Comparison of ENCODE assay signal across 2 cellular contexts in genomic region chr4:94887027-94887426, GRCh38.
A peak's percentile ranks its signal among the peaks of the same experiment; 100 is the strongest.
TF ChIP-seq lines count a peak whose summit lies in the region.

No MANE protein-coding gene starts in this region.

TF ChIP-seq in GM23338, 12 proteins besides CTCF, POLR2A, EP300 and RAD21:
- no peak for TF ChIP-seq ZNF462 (CRISPR knock-in tag; IDR thresholded peaks at IDR 0.05)
- TF ChIP-seq JUNB (IDR thresholded peaks at IDR 0.05; ENCODE audit: unreplicated experiment), result no peak
- TF ChIP-seq ZNF114 (CRISPR knock-in tag; IDR thresholded peaks at IDR 0.05), result no peak
- TF ChIP-seq EZH2 (IDR thresholded peaks at IDR 0.05; ENCODE audit: low read depth, unreplicated experiment), result no peak
- TF ChIP-seq CREB1 (CRISPR knock-in tag; IDR thresholded peaks at IDR 0.05; ENCODE audit: low read depth), result no peak
- TF ChIP-seq ETS1 (IDR thresholded peaks at IDR 0.05), result no peak
- TF ChIP-seq NANOG (IDR thresholded peaks at IDR 0.05; ENCODE audit: borderline replicate concordance), result no peak
- TF ChIP-seq ZNF331 (CRISPR knock-in tag; IDR thresholded peaks at IDR 0.05; ENCODE audit: low read depth), result no peak
- TF ChIP-seq POLR2AphosphoS5 (IDR thresholded peaks at IDR 0.05; ENCODE audit: low read depth), result no peak
- TF ChIP-seq EZH2phosphoT487 (IDR thresholded peaks at IDR 0.05; ENCODE audit: unreplicated experiment), result no peak
- no peak for TF ChIP-seq REST (IDR thresholded peaks at IDR 0.05; ENCODE audit: unreplicated experiment)
- no peak for TF ChIP-seq STAT1 (IDR thresholded peaks at IDR 0.05; ENCODE audit: unreplicated experiment)
TF ChIP-seq in GM23338: peak in this region for 0.

TF ChIP-seq in K562, 482 proteins besides CTCF, POLR2A, EP300 and RAD21:
- TF ChIP-seq ILF3 (IDR thresholded peaks at IDR 0.05; ENCODE audit: borderline replicate concordance) (no peak), PBX2 (CRISPR knock-in tag; IDR thresholded peaks at IDR 0.05; ENCODE audit: low read depth) (no peak), PBX2 (tag; conservative IDR thresholded peaks at IDR 0.05; ENCODE audit: low read depth) (no peak), CBX3 (IDR thresholded peaks at IDR 0.05; ENCODE audit: borderline replicate concordance in 1 of 2, low read length in 2 of 2) (no peak), HSF4 (CRISPR knock-in tag; IDR thresholded peaks at IDR 0.05; ENCODE audit: borderline replicate concordance) (no peak), ZNF316 (IDR thresholded peaks at IDR 0.05) (peak; percentile 64), ZNF668 (CRISPR knock-in tag; IDR thresholded peaks at IDR 0.05) (no peak), L3MBTL2 (IDR thresholded peaks at IDR 0.05) (no peak), C11orf30 (IDR thresholded peaks at IDR 0.05; ENCODE audit: low read depth) (0 out of 2 replicates have a peak, but pooled peaks have one; percentile 9), NFIX (CRISPR knock-in tag; IDR thresholded peaks at IDR 0.05; ENCODE audit: low read depth) (no peak), MAFG (tag; conservative IDR thresholded peaks at IDR 0.05) (0 out of 2 replicates have a peak, but pooled peaks have one; percentile 13), DACH1 (IDR thresholded peaks at IDR 0.05; ENCODE audit: partially characterized antibody) (no peak), ZBTB40 (IDR thresholded peaks at IDR 0.05) (no peak), ZBTB40 (CRISPR knock-in tag; IDR thresholded peaks at IDR 0.05) (no peak), ZKSCAN3 (CRISPR knock-in tag; IDR thresholded peaks at IDR 0.05) (no peak), IRF2 (CRISPR knock-in tag; IDR thresholded peaks at IDR 0.05) (no peak), FOXA1 (IDR thresholded peaks at IDR 0.05; ENCODE audit: borderline replicate concordance) (no peak), RFX7 (CRISPR knock-in tag; IDR thresholded peaks at IDR 0.05) (no peak), UBTF (IDR thresholded peaks at IDR 0.05; ENCODE audit: borderline replicate concordance in 1 of 2, low read depth in 2 of 2, low read length in 2 of 2) (no peak), MAFF (IDR thresholded peaks at IDR 0.05; ENCODE audit: low read length) (peak; percentile 24; the same call in 1 of the 2 replicates), ZNF140 (CRISPR knock-in tag; IDR thresholded peaks at IDR 0.05) (no peak)
